ENCODE assay signal across 9 cellular contexts in genomic region chr15:74787251-74788041, GRCh38. TPM values are rescaled to one million over a fixed set of nuclear protein-coding genes. Genes with fewer than 3 reads are reported as not detected.
A peak's percentile ranks its signal among the peaks of the same experiment; 100 is the strongest.
DNase-seq lines count a peak whose midpoint lies in the region; ATAC-seq and TF ChIP-seq lines count a peak whose summit lies in the region.
"Had no signal": no experiment of that assay in that cellular context is flagged by ENCODE, and none has a peak within 500 bp of the region (broad histone marks: within the 10 kb centered on the region; RNA-seq: fewer than 3 reads in every experiment).

No MANE protein-coding gene starts in this region.

- CTCF ChIA-PET in activated naive CD4-positive, alpha-beta T cell treated with anti-CD3 and anti-CD28 coated beads for 36 hours (lab: Charles Lee) = interaction anchor here (0.6 to 29.5 kb wide), 14 partner anchors 4 to 348 kb away, joined by 3 to 1193 read pairs (median 4); partner anchors contain the start of genes CPLX3, CSK and ULK3

- TF ChIP-seq CTCF in glutamatergic neuron (IDR thresholded peaks at IDR 0.05; ENCODE audit: partially characterized antibody, unreplicated experiment) = peak; percentile 48

- H3K36me3 Mint-ChIP-seq in activated naive CD4-positive, alpha-beta T cell treated with anti-CD3 and anti-CD28 coated beads for 36 hours (ENCODE audit: low read depth) = peaks cover 74% of the 10 kb centered on the region
- no peaks in the 10 kb centered on the region for H3K36me3 Mint-ChIP-seq in glutamatergic neuron (ENCODE audit: unreplicated experiment)

- no peaks in the 10 kb centered on the region for H3K9me3 Mint-ChIP-seq in activated naive CD4-positive, alpha-beta T cell treated with anti-CD3 and anti-CD28 coated beads for 36 hours
- no peaks in the 10 kb centered on the region for H3K9me3 Mint-ChIP-seq in glutamatergic neuron (ENCODE audit: unreplicated experiment)

- H3K4me1 Mint-ChIP-seq in activated naive CD4-positive, alpha-beta T cell treated with anti-CD3 and anti-CD28 coated beads for 36 hours (ENCODE audit: low read depth) = peaks cover 55% of the 10 kb centered on the region
- peaks cover 37% of the 10 kb centered on the region for H3K4me1 Mint-ChIP-seq in glutamatergic neuron (ENCODE audit: low read depth, unreplicated experiment)

- DNase-seq in Ammon's horn (ENCODE audit: low spot score) (peak; percentile 86), GM19238 (ENCODE audit: insufficient read length, low spot score) (peak; percentile 84), SK-MEL-5 (ENCODE audit: low read depth, low spot score) (peak; percentile 84), glutamatergic neuron (peak; percentile 81), sciatic nerve (ENCODE audit: low spot score) (peak; percentile 75), HPDE6-E6E7 (ENCODE audit: extremely low spot score) (no peak)
- DNase-seq in activated naive CD4-positive, alpha-beta T cell treated with anti-CD3 and anti-CD28 coated beads for 36 hours = peak; percentile 98

- ATAC-seq in HG03354 (IDR thresholded peaks at IDR 0.05; ENCODE audit: poor library complexity, severe bottlenecking, unreplicated experiment) (peak; percentile 54), sciatic nerve (peak; percentile 63)

- no peaks in the 10 kb centered on the region for H3K27me3 Mint-ChIP-seq in activated naive CD4-positive, alpha-beta T cell treated with anti-CD3 and anti-CD28 coated beads for 36 hours (ENCODE audit: low read depth)
- peaks cover 6% of the 10 kb centered on the region for H3K27me3 Mint-ChIP-seq in glutamatergic neuron (ENCODE audit: unreplicated experiment)

- H3K27ac Mint-ChIP-seq in activated naive CD4-positive, alpha-beta T cell treated with anti-CD3 and anti-CD28 coated beads for 36 hours = peak overlapping the region; percentile 99
- peak overlapping the region; percentile 46 for H3K27ac Mint-ChIP-seq in glutamatergic neuron (ENCODE audit: unreplicated experiment)

- intact Hi-C loops in activated naive CD4-positive, alpha-beta T cell treated with anti-CD3 and anti-CD28 coated beads for 36 hours (cut with micrococcal nuclease) = loop anchor here (1.0 to 10.0 kb wide), 10 partner anchors 9 to 837 kb away; partner anchors contain the start of genes ARID3B, C15orf39, PML and SIN3A
- intact Hi-C loops in sciatic nerve (cut with DNase I) = no loop called here

- peak overlapping the region; percentile 93 for H3K4me3 Mint-ChIP-seq in activated naive CD4-positive, alpha-beta T cell treated with anti-CD3 and anti-CD28 coated beads for 36 hours
- peak overlapping the region; percentile 71 for H3K4me3 Mint-ChIP-seq in glutamatergic neuron (ENCODE audit: unreplicated experiment)

- in situ Hi-C loops in SK-MEL-5 (cut with HindIII; ENCODE audit: low pct_unique_long_range_greater_than_20kb, low sequenced_read_pairs) = no loop called here

RNA-seq across cellular contexts. Expression of gene CSK, which starts 5.6 kb away (rescaled TPM):
- total RNA-seq in SK-MEL-5 (2014; rRNA removed; shearing (Covaris generic)) = 20.7 and 21.5 TPM in 2 replicates
- 73.6 and 82.4 TPM in 2 replicates for polyA plus RNA-seq in SK-MEL-5 (2015; cell fraction: cytosol; rRNA removed)
- polyA plus RNA-seq in SK-MEL-5 (2015; cell fraction: nucleus; rRNA removed) = 83.8 and 120 TPM in 2 replicates
- 100 to 1,000 TPM; 272 to 282 TPM for total RNA-seq in activated naive CD4-positive, alpha-beta T cell treated with anti-CD3 and anti-CD28 coated beads for 36 hours
- 72.6 TPM for total RNA-seq in glutamatergic neuron (ENCODE audit: unreplicated experiment)
- 43.7 TPM for total RNA-seq in sciatic nerve

RNA-seq across cellular contexts. Expression of gene LMAN1L, which starts 25.2 kb away (rescaled TPM):
- total RNA-seq in SK-MEL-5 (2014; rRNA removed; shearing (Covaris generic)) = not detected in 2 replicates
- not detected in 2 replicates for polyA plus RNA-seq in SK-MEL-5 (2015; cell fraction: cytosol; rRNA removed)
- polyA plus RNA-seq in SK-MEL-5 (2015; cell fraction: nucleus; rRNA removed) = 0.12 and 0.45 TPM in 2 replicates
- total RNA-seq in activated naive CD4-positive, alpha-beta T cell treated with anti-CD3 and anti-CD28 coated beads for 36 hours = not detected
- total RNA-seq in glutamatergic neuron (ENCODE audit: unreplicated experiment) = not detected
- not detected for total RNA-seq in sciatic nerve
- total RNA-seq: M059J had no signal

RNA-seq across cellular contexts. Expression of gene CYP1A2, which starts 38.8 kb away (rescaled TPM):
- total RNA-seq in SK-MEL-5 (2014; rRNA removed; shearing (Covaris generic)) = not detected in 2 replicates
- polyA plus RNA-seq in SK-MEL-5 (2015; cell fraction: cytosol; rRNA removed) = 0.08 TPM in 1 of 2 replicates, not detected in the other
- polyA plus RNA-seq in SK-MEL-5 (2015; cell fraction: nucleus; rRNA removed) = not detected in 2 replicates
- total RNA-seq in activated naive CD4-positive, alpha-beta T cell treated with anti-CD3 and anti-CD28 coated beads for 36 hours = not detected
- total RNA-seq in glutamatergic neuron (ENCODE audit: unreplicated experiment) = not detected
- not detected for total RNA-seq in sciatic nerve
- total RNA-seq: M059J had no signal

RNA-seq across cellular contexts. Expression of gene CPLX3, which starts 39.0 kb away (rescaled TPM):
- total RNA-seq in SK-MEL-5 (2014; rRNA removed; shearing (Covaris generic)) = not detected in 2 replicates
- polyA plus RNA-seq in SK-MEL-5 (2015; cell fraction: cytosol; rRNA removed) = not detected in 2 replicates
- 0.69 and 0.92 TPM in 2 replicates for polyA plus RNA-seq in SK-MEL-5 (2015; cell fraction: nucleus; rRNA removed)
- not detected for total RNA-seq in activated naive CD4-positive, alpha-beta T cell treated with anti-CD3 and anti-CD28 coated beads for 36 hours
- 0.32 TPM for total RNA-seq in glutamatergic neuron (ENCODE audit: unreplicated experiment)
- total RNA-seq in sciatic nerve = not detected
- total RNA-seq: M059J had no signal

RNA-seq across cellular contexts. Expression of gene ULK3, which starts 55.5 kb away (rescaled TPM):
- 47.2 and 47.6 TPM in 2 replicates for total RNA-seq in SK-MEL-5 (2014; rRNA removed; shearing (Covaris generic))
- 48.9 and 54.8 TPM in 2 replicates for polyA plus RNA-seq in SK-MEL-5 (2015; cell fraction: cytosol; rRNA removed)
- 770 and 948 TPM in 2 replicates for polyA plus RNA-seq in SK-MEL-5 (2015; cell fraction: nucleus; rRNA removed)
- total RNA-seq in activated naive CD4-positive, alpha-beta T cell treated with anti-CD3 and anti-CD28 coated beads for 36 hours = 10 to 100 TPM; 58.9 to 69.2 TPM
- total RNA-seq in glutamatergic neuron (ENCODE audit: unreplicated experiment) = 46.5 TPM
- total RNA-seq in sciatic nerve = 26.5 TPM
